29 cellular contexts compared by ENCODE assay signal in the genomic region with DNA sequence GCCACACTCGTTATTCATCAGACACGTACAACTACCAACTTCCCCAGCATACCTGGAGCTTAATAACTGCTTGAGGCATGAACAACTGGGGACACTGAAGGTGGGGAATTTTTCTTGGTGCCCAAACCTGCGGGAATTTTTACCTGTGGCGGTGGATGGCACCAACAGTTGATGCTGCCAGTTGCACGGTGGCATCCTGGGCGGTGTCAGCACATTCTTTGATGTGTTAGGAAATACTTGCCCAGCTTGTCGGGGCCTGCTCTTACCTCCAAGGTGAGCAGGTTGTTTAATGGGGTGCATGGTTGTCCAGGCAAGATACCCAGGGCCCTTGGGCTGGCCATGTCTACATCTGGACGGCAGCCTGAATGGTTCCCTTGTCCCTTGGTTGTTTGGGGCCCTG.
"Had no signal": no experiment of that assay in that cellular context is flagged by ENCODE, and none has a peak within 500 bp of the region (broad histone marks: within the 10 kb centered on the region; RNA-seq: fewer than 3 reads in every experiment).

No MANE protein-coding gene starts in this region.

- H3K27me3 ChIP-seq: cardiac muscle cell, colonic mucosa, hepatocyte, pancreas, stomach, tibial nerve had no signal

- ATAC-seq: activated T-cell treated with anti-CD3 and anti-CD28 coated beads, Interleukin-2, amount 50 U/mL, for 72 hours; left ventricle myocardium superior; pancreas; psoas muscle; stimulated activated naive B cell treated with anti-CD40 and anti-IgM and Interleukin-4, amounts not matched to agents 10 μg/mL and 1 μg/mL and 100 μg/mL, for 72 hours had no signal

- FAIRE-seq: endometrium, frontal cortex, pancreas had no signal

- DNase-seq: activated CD4-positive, alpha-beta T cell treated with anti-CD3 and anti-CD28 coated beads for 4 hours; activated CD4-positive, alpha-beta T cell treated with anti-CD3 and anti-CD28 coated beads, Interleukin-2, amount 50 U/mL, for 4 hours; activated naive CD4-positive, alpha-beta T cell treated with Interleukin-2 at 50 U/mL for 16 hours; activated T-cell treated with anti-CD3 and anti-CD28 coated beads for 4 hours; activated T-cell treated with anti-CD3 and anti-CD28 coated beads, Interleukin-2, amount 50 U/mL, for 72 hours; anterior cingulate cortex; cerebellar nuclear complex; colonic mucosa; effector CD8-positive, alpha-beta T cell; erythroblast; glutamatergic neuron; islet precursor cell; left cardiac atrium; left ventricle myocardium superior; naive B cell; nephron progenitor cell; psoas muscle; stimulated activated CD4-positive, alpha-beta T cell treated with anti-CD3 and anti-CD28 coated beads, Interleukin-15, amount 100 ng/mL, for 24 hours; stimulated activated CD4-positive, alpha-beta T cell treated with anti-CD3 and anti-CD28 coated beads, Interleukin-2, amount 100 ng/mL, for 24 hours; stimulated activated naive B cell treated with anti-CD40 and anti-IgM and Interleukin-4, amounts not matched to agents 10 μg/mL and 1 μg/mL and 100 μg/mL, for 72 hours; stomach; T-helper 1 cell had no signal

- H3K36me3 ChIP-seq: cardiac muscle cell, colonic mucosa, pancreas had no signal

- H3K79me2 ChIP-seq: hepatocyte had no signal

- H3K9me3 ChIP-seq: colonic mucosa, pancreas, psoas muscle, stomach, tibial nerve had no signal

- H3K27ac ChIP-seq: cardiac muscle cell, colonic mucosa, hepatocyte, pancreas, psoas muscle, VCaP had no signal

- H3K4me2 ChIP-seq: hepatocyte had no signal

- H3K4me1 ChIP-seq: colonic mucosa, pancreas, psoas muscle, stomach, tibial nerve had no signal

- H2AFZ ChIP-seq: hepatocyte had no signal

- H3K4me3 ChIP-seq: cardiac muscle cell, colonic mucosa, hepatocyte, pancreas, psoas muscle, stomach, tibial nerve had no signal
